ENCODE assay signal across 8 cellular contexts in the genomic region with DNA sequence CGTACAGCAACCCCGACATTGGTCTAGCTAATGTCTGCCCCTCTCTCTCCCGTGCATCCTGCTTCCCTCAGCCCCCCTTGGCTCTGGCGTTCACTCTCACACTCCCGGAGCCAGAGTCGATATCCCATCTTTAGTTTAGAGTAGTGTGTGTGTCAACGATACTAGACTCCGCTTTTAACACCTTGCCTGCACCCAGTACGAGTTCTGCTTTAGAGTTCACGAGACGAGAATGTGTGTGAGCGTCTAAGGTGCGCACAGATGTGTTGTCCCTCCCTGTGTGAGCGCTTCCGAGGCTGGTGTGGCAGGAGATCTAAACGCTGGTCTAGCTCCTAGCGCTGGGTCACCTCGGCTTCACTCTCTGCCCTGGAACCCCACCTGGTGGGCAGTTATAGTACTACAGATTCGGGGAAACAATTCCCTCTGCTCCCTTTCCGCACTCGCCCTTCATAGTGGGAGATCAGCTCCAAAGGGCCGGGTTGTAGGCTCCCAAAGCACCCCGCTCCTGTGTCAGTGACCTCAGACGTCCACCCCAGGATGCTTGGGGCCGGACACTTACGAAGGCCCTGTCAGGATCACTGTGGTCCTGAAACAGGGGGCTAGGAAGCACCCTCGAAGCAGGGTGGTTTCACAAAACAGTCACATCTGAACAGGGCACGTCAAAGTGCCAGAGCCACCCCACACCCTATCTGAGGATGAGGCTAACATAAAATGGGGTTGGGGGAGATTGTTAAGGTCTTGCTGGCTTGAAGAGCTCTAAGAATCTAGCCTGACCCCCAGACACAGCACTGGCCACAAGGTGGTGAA. TPM values are rescaled to one million over a fixed set of nuclear protein-coding genes. Genes with fewer than 3 reads are reported as not detected.
A peak's percentile ranks its signal among the peaks of the same experiment; 100 is the strongest.
DNase-seq lines count a peak whose midpoint lies in the region; ATAC-seq and TF ChIP-seq lines count a peak whose summit lies in the region.

No MANE protein-coding gene starts in this region.

- 0 out of 2 replicates have a peak, but pooled peaks cover 4% of the 10 kb centered on the region for H3F3A ChIP-seq in PC-9 (ENCODE audit: insufficient read depth, low read depth)

- peaks cover 30% of the 10 kb centered on the region for H3K4me1 ChIP-seq in PC-9 (replicated peaks; ENCODE audit: insufficient read depth)
- peaks cover 2% of the 10 kb centered on the region for H3K4me1 ChIP-seq in fibroblast of lung (ENCODE audit: control insufficient read depth, extremely low read depth, insufficient read depth, low read length)

- no TSS peak for BruUV-seq in PC-9 (replicated peaks; lab: Mats Ljungman, UMichigan)

- H2AFZ ChIP-seq in PC-9 (no peak overlapping the region), fibroblast of lung (ENCODE audit: low read length) (no peak overlapping the region)

- ATAC-seq in GM21515 (IDR thresholded peaks at IDR 0.05; ENCODE audit: unreplicated experiment): peak; percentile 77
- peak; percentile 73 to 79 for ATAC-seq in activated T-cell treated with anti-CD3 and anti-CD28 coated beads, Interleukin-2, amount 50 U/mL, for 72 hours (replicated peaks in 1 of 2)
- ATAC-seq in stimulated activated naive CD8-positive, alpha-beta T cell treated with anti-CD3 and anti-CD28 coated beads, Interleukin-15, amount 100 ng/mL, for 72 hours: peak; percentile 82

- CTCF ChIA-PET in PC-9 (lab: Charles Lee): interaction anchor here (0.6 to 1.5 kb wide), 11 partner anchors 155 to 638 kb away, joined by 3 to 9 read pairs (median 4); no protein-coding TSS in a partner anchor

- no peak overlapping the region for H3K27ac ChIP-seq in PC-9
- H3K27ac ChIP-seq in fibroblast of lung (ENCODE audit: insufficient read depth, low read length): no peak overlapping the region

- H3K9me3 Mint-ChIP-seq in IgD-negative memory B cell: peaks cover 0 to 5% (median 0%) of the 10 kb centered on the region in 3 donors
- no peaks in the 10 kb centered on the region for H3K9me3 Mint-ChIP-seq in activated T-cell treated with anti-CD3 and anti-CD28 coated beads, Interleukin-2, amount 50 U/mL, for 72 hours
- peaks cover 4% of the 10 kb centered on the region for H3K9me3 Mint-ChIP-seq in nephron
- no peaks in the 10 kb centered on the region for H3K9me3 Mint-ChIP-seq in stimulated activated naive CD8-positive, alpha-beta T cell treated with anti-CD3 and anti-CD28 coated beads, Interleukin-15, amount 100 ng/mL, for 72 hours

- H3K4me2 ChIP-seq in PC-9: peak overlapping the region; percentile 57
- peak overlapping the region; percentile 56 for H3K4me2 ChIP-seq in fibroblast of lung (ENCODE audit: extremely low read depth, insufficient read depth, low read length)

- intact Hi-C loops in PC-9 (cut with micrococcal nuclease; ENCODE audit: unreplicated experiment): loop anchor here (1.0 to 5.0 kb wide), 9 partner anchors 156 to 712 kb away; no protein-coding TSS in a partner anchor

- peak; percentile 61 for DNase-seq in COR-L47 (lab: John Stamatoyannopoulos, UW)
- peak; percentile 72 to 81 for DNase-seq in PC-9
- peak; percentile 73 to 82 for DNase-seq in activated T-cell treated with anti-CD3 and anti-CD28 coated beads, Interleukin-2, amount 50 U/mL, for 72 hours
- peak; percentile 56 to 71 for DNase-seq in fibroblast of lung (ENCODE audit: low read depth in 2 of 2)
- peak; percentile 71 to 74 for DNase-seq in stimulated activated naive CD8-positive, alpha-beta T cell treated with anti-CD3 and anti-CD28 coated beads, Interleukin-15, amount 100 ng/mL, for 72 hours

- H3K9ac ChIP-seq in fibroblast of lung (ENCODE audit: insufficient read depth, low read length): no peak overlapping the region

- H3K4me3 Mint-ChIP-seq in IgD-negative memory B cell (peak overlapping the region; percentile 41 to 95 (median 80)), nephron (peak overlapping the region; percentile 79 to 82 (median 80))
- peak overlapping the region; percentile 85 to 88 for H3K4me3 Mint-ChIP-seq in activated T-cell treated with anti-CD3 and anti-CD28 coated beads, Interleukin-2, amount 50 U/mL, for 72 hours
- H3K4me3 Mint-ChIP-seq in stimulated activated naive CD8-positive, alpha-beta T cell treated with anti-CD3 and anti-CD28 coated beads, Interleukin-15, amount 100 ng/mL, for 72 hours: peak overlapping the region; percentile 82 to 92

- H3K4me3 ChIP-seq in PC-9 (no peak overlapping the region), fibroblast of lung (replicated peaks in 1 of 4; ENCODE audit: control extremely low read depth in 1 of 4, insufficient read depth in 1 of 4, low read depth in 3 of 4, low read length in 4 of 4) (peak overlapping the region in 1 of 4 experiments; percentile 32)

- peak overlapping the region in 1 of 3 donors; percentile 36 for H3K27ac Mint-ChIP-seq in IgD-negative memory B cell
- H3K27ac Mint-ChIP-seq in activated T-cell treated with anti-CD3 and anti-CD28 coated beads, Interleukin-2, amount 50 U/mL, for 72 hours: no peak overlapping the region
- H3K27ac Mint-ChIP-seq in nephron: no peak overlapping the region
- H3K27ac Mint-ChIP-seq in stimulated activated naive CD8-positive, alpha-beta T cell treated with anti-CD3 and anti-CD28 coated beads, Interleukin-15, amount 100 ng/mL, for 72 hours: no peak overlapping the region

- H3K36me3 Mint-ChIP-seq in IgD-negative memory B cell (peaks cover 3% of the 10 kb centered on the region), nephron (ENCODE audit: low read depth) (no peaks in the 10 kb centered on the region)
- H3K36me3 Mint-ChIP-seq in activated T-cell treated with anti-CD3 and anti-CD28 coated beads, Interleukin-2, amount 50 U/mL, for 72 hours (ENCODE audit: insufficient read depth in 2 of 2): peaks cover 0 to 8% of the 10 kb centered on the region in 2 donors

- no peaks in the 10 kb centered on the region for H3K9me3 ChIP-seq in PC-9 (ENCODE audit: insufficient read depth, low read depth)
- no peaks in the 10 kb centered on the region for H3K9me3 ChIP-seq in fibroblast of lung (ENCODE audit: control insufficient read depth, insufficient read depth, low read depth, low read length)

- H3K36me3 ChIP-seq in PC-9 (ENCODE audit: low read depth): no peaks in the 10 kb centered on the region
- no peaks in the 10 kb centered on the region for H3K36me3 ChIP-seq in fibroblast of lung (ENCODE audit: control insufficient read depth, insufficient read depth, low read length)

- H3K4me1 Mint-ChIP-seq in IgD-negative memory B cell (peaks cover 11 to 22% (median 17%) of the 10 kb centered on the region in 3 donors), nephron (peaks cover 38% of the 10 kb centered on the region)
- H3K4me1 Mint-ChIP-seq in activated T-cell treated with anti-CD3 and anti-CD28 coated beads, Interleukin-2, amount 50 U/mL, for 72 hours (ENCODE audit: low read depth): peaks cover 39% of the 10 kb centered on the region
- peaks cover 48% of the 10 kb centered on the region for H3K4me1 Mint-ChIP-seq in stimulated activated naive CD8-positive, alpha-beta T cell treated with anti-CD3 and anti-CD28 coated beads, Interleukin-15, amount 100 ng/mL, for 72 hours

- H3K79me2 ChIP-seq in PC-9 (ENCODE audit: low read depth) (no peaks in the 10 kb centered on the region), fibroblast of lung (ENCODE audit: control insufficient read depth, insufficient read depth, low read length) (no peaks in the 10 kb centered on the region)

- H3K27me3 ChIP-seq in PC-9 (ENCODE audit: insufficient read depth, low read depth) (peaks cover 11% of the 10 kb centered on the region; the same call in 1 of the 2 replicates), fibroblast of lung (ENCODE audit: control insufficient read depth, insufficient read depth, low read length) (peaks cover 62% of the 10 kb centered on the region)

- POLR2A ChIA-PET in PC-9 (lab: Charles Lee; ENCODE audit: unreplicated experiment): interaction anchor here (0.6 kb wide), 1 partner anchor 34 kb away, joined by 6 read pairs; no protein-coding TSS in a partner anchor

- no peaks in the 10 kb centered on the region for H4K20me1 ChIP-seq in PC-9 (ENCODE audit: insufficient read depth)
- H4K20me1 ChIP-seq in fibroblast of lung (ENCODE audit: control insufficient read depth, extremely low read depth, insufficient read depth, low read length): no peaks in the 10 kb centered on the region

- H3K27me3 Mint-ChIP-seq in IgD-negative memory B cell (peaks cover 66% of the 10 kb centered on the region), nephron (ENCODE audit: low read depth) (peaks cover 90% of the 10 kb centered on the region)
- peaks cover 62% of the 10 kb centered on the region for H3K27me3 Mint-ChIP-seq in activated T-cell treated with anti-CD3 and anti-CD28 coated beads, Interleukin-2, amount 50 U/mL, for 72 hours (ENCODE audit: low read depth)
- peaks cover 96% of the 10 kb centered on the region for H3K27me3 Mint-ChIP-seq in stimulated activated naive CD8-positive, alpha-beta T cell treated with anti-CD3 and anti-CD28 coated beads, Interleukin-15, amount 100 ng/mL, for 72 hours

- TF ChIP-seq CTCF in PC-9 (conservative IDR thresholded peaks at IDR 0.05): peak; percentile 94
- TF ChIP-seq CTCF in fibroblast of lung (conservative IDR thresholded peaks at IDR 0.05 in 1 of 2, IDR thresholded peaks at IDR 0.05 in 1 of 2; ENCODE audit: low read depth in 1 of 2, low read length in 2 of 2): peak; percentile 62 to 83
- peak; percentile 76 to 88 (median 77) for TF ChIP-seq CTCF in nephron (IDR thresholded peaks at IDR 0.05; ENCODE audit: unreplicated experiment in 3 of 3)

- H3K9me2 ChIP-seq in PC-9 (ENCODE audit: insufficient read depth): no peaks in the 10 kb centered on the region

RNA-seq across cellular contexts. Expression of a gene that starts 2.7 kb away (rescaled TPM):
- polyA plus RNA-seq in IgD-negative memory B cell (not detected), fibroblast of lung (0.02 and 0.09 TPM in 2 replicates)
- total RNA-seq in PC-9 (2021) (0.55 and 1.3 TPM in 2 replicates), fibroblast of lung (0.17 and 0.51 TPM in 2 replicates)
- not detected for total RNA-seq in activated T-cell treated with anti-CD3 and anti-CD28 coated beads, Interleukin-2, amount 50 U/mL, for 72 hours
- 0.07 and 0.17 TPM in 2 replicates for polyA plus RNA-seq in fibroblast of lung (2012)
- polyA minus RNA-seq in fibroblast of lung (ENCODE audit: low replicate concordance): 0.24 and 0.85 TPM in 2 replicates
